15 cellular contexts compared by ENCODE assay signal in genomic region chr5:151589878-151590570, GRCh38. TPM values are rescaled to one million over a fixed set of nuclear protein-coding genes. Genes with fewer than 3 reads are reported as not detected.
DNase-seq lines count a peak whose midpoint lies in the region; ATAC-seq and TF ChIP-seq lines count a peak whose summit lies in the region.
"Had no signal": no experiment of that assay in that cellular context is flagged by ENCODE, and none has a peak within 500 bp of the region (broad histone marks: within the 10 kb centered on the region; RNA-seq: fewer than 3 reads in every experiment).

No MANE protein-coding gene starts in this region.

- no peak overlapping the region for H2BK5ac ChIP-seq in trophoblast cell (ENCODE audit: low read depth, low read length, poor library complexity)

- no peaks in the 10 kb centered on the region for H3K79me1 ChIP-seq in trophoblast cell (ENCODE audit: low read length)

- ATAC-seq in HG03469 (IDR thresholded peaks at IDR 0.05; ENCODE audit: unreplicated experiment) = no peak
- ATAC-seq: naive thymus-derived CD8-positive, alpha-beta T cell had no signal

- no peak overlapping the region for H3K4ac ChIP-seq in trophoblast cell (ENCODE audit: low read depth, low read length)

- H3K79me2 ChIP-seq in GM23248 (ENCODE audit: insufficient read depth) = no peaks in the 10 kb centered on the region
- no peaks in the 10 kb centered on the region for H3K79me2 ChIP-seq in trophoblast cell (ENCODE audit: control insufficient read depth, insufficient read depth, low read length, poor library complexity)

- H4K91ac ChIP-seq in trophoblast cell (ENCODE audit: low read depth, low read length) = no peak overlapping the region

- H2AFZ ChIP-seq in GM23248 (no peak overlapping the region), trophoblast cell (ENCODE audit: insufficient read depth, low read length, poor library complexity) (no peak overlapping the region)

- H4K8ac ChIP-seq in trophoblast cell (ENCODE audit: low read depth, low read length) = no peak overlapping the region

- H3K9ac ChIP-seq in GM23248 = no peak overlapping the region
- H3K9ac ChIP-seq in trophoblast cell (ENCODE audit: low read length) = no peak overlapping the region

- no peaks in the 10 kb centered on the region for H3F3A ChIP-seq in GM23248 (ENCODE audit: insufficient read depth)

- H3K9me3 ChIP-seq in GM23248 (ENCODE audit: low read depth) (no peaks in the 10 kb centered on the region), esophagus (ENCODE audit: control insufficient read depth in 2 of 2, insufficient read depth in 1 of 2, low read depth in 1 of 2, low read length in 1 of 2) (no peaks in the 10 kb centered on the region), trophoblast cell (ENCODE audit: insufficient read depth, low read depth, low read length) (no peaks in the 10 kb centered on the region), sigmoid colon (no peaks in the 10 kb centered on the region)
- H3K9me3 ChIP-seq: SJCRH30 had no signal

- H3K27ac ChIP-seq in GM23248 (no peak overlapping the region), esophagus (ENCODE audit: low read depth in 2 of 2, low read length in 1 of 2) (peak overlapping the region; percentile 81), trophoblast cell (ENCODE audit: low read depth, low read length) (no peak overlapping the region), sigmoid colon (no peak overlapping the region)
- H3K27ac ChIP-seq: SJCRH30 had no signal

- WGBS in GM23248 (ENCODE audit: low coverage in 1 of 2, low lambda C conversion rate in 2 of 2, missing lambda C conversion rate in 2 of 2), 2 experiments = 34 to 39% methylated on average over 6 of the region's 6 CpGs
- WGBS in esophagus, 2 donors = 44 to 67% methylated on average over 6 of the region's 6 CpGs
- no CpG with 5 or more reads among the region's 6 CpGs for WGBS in trophoblast cell (ENCODE audit: extremely low coverage, insufficient coverage, insufficient read length)
- 79 to 81% methylated on average over 6 of the region's 6 CpGs for WGBS in sigmoid colon, 2 donors

- no peaks in the 10 kb centered on the region for H3K27me3 ChIP-seq in GM23248 (replicated peaks; ENCODE audit: insufficient read depth)
- no peaks in the 10 kb centered on the region for H3K27me3 ChIP-seq in esophagus (ENCODE audit: control insufficient read depth in 1 of 2, insufficient read depth in 2 of 2, low read length in 2 of 2)
- H3K27me3 ChIP-seq in trophoblast cell (ENCODE audit: insufficient read depth, low read length) = no peaks in the 10 kb centered on the region
- no peaks in the 10 kb centered on the region for H3K27me3 ChIP-seq in sigmoid colon
- H3K27me3 ChIP-seq: SJCRH30 had no signal

- H2BK120ac ChIP-seq in trophoblast cell (ENCODE audit: insufficient read depth, low read length, poor library complexity) = no peak overlapping the region

- no peaks in the 10 kb centered on the region for H4K20me1 ChIP-seq in GM23248 (ENCODE audit: insufficient read depth)

- peak overlapping the region; percentile 26 for H2BK12ac ChIP-seq in trophoblast cell (ENCODE audit: low read length)

- H3K4me1 ChIP-seq in GM23248 (ENCODE audit: insufficient read depth) = no peaks in the 10 kb centered on the region
- peaks cover 0 to 11% of the 10 kb centered on the region in 2 donors for H3K4me1 ChIP-seq in esophagus (ENCODE audit: control insufficient read depth in 2 of 2, insufficient read depth in 2 of 2, low read length in 1 of 2)
- peaks cover 16 to 20% of the 10 kb centered on the region in 2 experiments for H3K4me1 ChIP-seq in trophoblast cell (ENCODE audit: control insufficient read depth in 1 of 2, insufficient read depth in 2 of 2, low read length in 2 of 2)
- H3K4me1 ChIP-seq in sigmoid colon = no peaks in the 10 kb centered on the region

- intact Hi-C loops in sigmoid colon (cut with DNase I) = no loop called here

- TF ChIP-seq EP300 in sigmoid colon (IDR thresholded peaks at IDR 0.05) = no peak

- H2AK5ac ChIP-seq in trophoblast cell (ENCODE audit: low read length) = no peak overlapping the region

- DNase-seq in GM23248 = peak; percentile 27
- peak; percentile 3 for DNase-seq in RKO (ENCODE audit: low spot score)
- DNase-seq in trophoblast cell = peak in 1 of 2 donors; percentile 44
- no peak for DNase-seq in pons (ENCODE audit: low spot score)
- no peak for DNase-seq in stimulated activated CD4-positive, alpha-beta T cell treated with anti-CD3 and anti-CD28 coated beads, Interleukin-2, amount 100 ng/mL, for 24 hours
- no peak for DNase-seq in sigmoid colon
- DNase-seq: COR-L47; effector CD4-positive, alpha-beta T cell; naive thymus-derived CD8-positive, alpha-beta T cell; NCI-H1436 treated with DMSO at 0.1 percent for 48 hours; NCI-H2227 treated with DMSO at 0.1 percent for 48 hours; SJCRH30; stimulated activated CD4-positive, alpha-beta T cell treated with anti-CD3 and anti-CD28 coated beads, Interleukin-15, amount 100 ng/mL, for 24 hours had no signal

- no peak overlapping the region for H3K18ac ChIP-seq in trophoblast cell (ENCODE audit: low read length)

- no peak for TF ChIP-seq CTCF in sigmoid colon (IDR thresholded peaks at IDR 0.05)

- H3K23ac ChIP-seq in trophoblast cell (ENCODE audit: low read length) = no peak overlapping the region

- H4K12ac ChIP-seq in trophoblast cell (ENCODE audit: low read depth, low read length) = no peak overlapping the region

- no peaks in the 10 kb centered on the region for H3K36me3 ChIP-seq in GM23248 (ENCODE audit: low read depth)
- H3K36me3 ChIP-seq in esophagus (ENCODE audit: control insufficient read depth in 2 of 2, insufficient read depth in 2 of 2, low read length in 1 of 2) = peaks cover 0 to 6% of the 10 kb centered on the region in 2 donors
- no peaks in the 10 kb centered on the region for H3K36me3 ChIP-seq in trophoblast cell (ENCODE audit: control insufficient read depth in 1 of 2, insufficient read depth in 2 of 2, low read length in 2 of 2)
- H3K36me3 ChIP-seq in sigmoid colon = no peaks in the 10 kb centered on the region
- H3K36me3 ChIP-seq: SJCRH30 had no signal

- no peaks in the 10 kb centered on the region for H3K9me2 ChIP-seq in GM23248 (ENCODE audit: insufficient read depth)

- H3K4me2 ChIP-seq in GM23248 (ENCODE audit: unreplicated experiment) (no peak overlapping the region), trophoblast cell (ENCODE audit: low read length) (no peak overlapping the region)

- H3K14ac ChIP-seq in trophoblast cell (ENCODE audit: low read length) = no peak overlapping the region

- in situ Hi-C loops in GM23248 (cut with MboI) = no loop called here

- H3K4me3 ChIP-seq in GM23248 = no peak overlapping the region
- H3K4me3 ChIP-seq in esophagus (ENCODE audit: low read depth in 1 of 2, low read length in 2 of 2) = peak overlapping the region; percentile 67 to 85
- no peak overlapping the region for H3K4me3 ChIP-seq in trophoblast cell (ENCODE audit: low read depth, low read length)
- no peak overlapping the region for H3K4me3 ChIP-seq in sigmoid colon
- H3K4me3 ChIP-seq: SJCRH30 had no signal

- TF ChIP-seq POLR2A in sigmoid colon (IDR thresholded peaks at IDR 0.05) = no peak

RNA-seq across cellular contexts. Expression of gene FAT2, which starts 1.1 kb away (rescaled TPM):
- total RNA-seq in GM23248 (2014; rRNA removed; shearing (Covaris generic)) = not detected in 2 replicates
- polyA plus RNA-seq in GM23248 (2016; fragmentation: Nextera tagmentation; extraction: Ambion mirVana) (not detected in 2 replicates), esophagus (10 to 100 TPM; 29.5 to 33.8 TPM), sigmoid colon (under 1 TPM in 1 of 3 donors, not detected in 2; 0.03 TPM)
- 0.26 and 0.30 TPM in 2 replicates for polyA plus RNA-seq in trophoblast cell (2013)
- not detected for total RNA-seq in sigmoid colon
- total RNA-seq: naive thymus-derived CD8-positive, alpha-beta T cell had no signal

Comparison
In these comparisons a context has a peak if more than half of its experiments do, and no peak if none do; other contexts are left out.
1. DNase-seq: peak in GM23248 (single experiment) and RKO (single experiment); none in pons (single experiment), stimulated activated CD4-positive, alpha-beta T cell treated with anti-CD3 and anti-CD28 coated beads, Interleukin-2, amount 100 ng/mL, for 24 hours (0 of 2) and sigmoid colon (single experiment).
2. H3K27ac ChIP-seq: peak in esophagus (2 of 2); none in GM23248 (single experiment), trophoblast cell (single experiment) and sigmoid colon (0 of 4).
3. H3K4me3 ChIP-seq: peak in esophagus (2 of 2); none in GM23248 (single experiment), trophoblast cell (single experiment) and sigmoid colon (0 of 4).
4. RNA of gene FAT2, which starts 1.1 kb away (polyA plus RNA-seq): 29.5 to 33.8 TPM in esophagus; not detected in GM23248 and 0.03 TPM in sigmoid colon; every median in the first group is over 10 times any median in the second.